ENCODE assay signal across 8 cellular contexts in the genomic region with DNA sequence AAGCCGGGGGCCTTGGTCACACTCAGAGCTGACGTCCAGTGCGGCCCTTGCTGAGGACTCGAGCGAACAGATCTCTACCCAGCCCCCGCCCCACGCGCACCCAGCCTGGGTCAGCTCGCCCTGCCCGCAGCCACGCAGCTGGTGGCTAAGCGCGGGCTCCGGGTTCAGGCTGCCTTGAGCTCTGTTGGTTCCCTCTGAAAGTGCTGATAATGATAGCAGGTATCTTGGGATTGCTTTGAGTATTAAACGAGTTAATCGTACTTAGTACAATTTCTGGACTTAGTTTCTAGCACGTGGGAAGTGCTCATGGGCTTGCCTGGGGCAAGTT.
DNase-seq lines count a peak whose midpoint lies in the region; ATAC-seq and TF ChIP-seq lines count a peak whose summit lies in the region.

No MANE protein-coding gene starts in this region.

- H3K9me3 ChIP-seq in liver (ENCODE audit: control insufficient read depth in 4 of 4, low read length in 3 of 4): no peaks in the 10 kb centered on the region
- no peaks in the 10 kb centered on the region for H3K9me3 ChIP-seq in upper lobe of left lung

- no peaks in the 10 kb centered on the region for H3K9me3 Mint-ChIP-seq in activated naive CD4-positive, alpha-beta T cell treated with anti-CD3 and anti-CD28 coated beads, Interleukin-2, amount 10 ng/mL, durations not matched to agents 7 days and 5 days
- no peaks in the 10 kb centered on the region for H3K9me3 Mint-ChIP-seq in activated T-helper 17 cell treated with anti-CD3 and anti-CD28 coated beads, Interleukin-2, amount 50 U/mL, for 72 hours

- H3K4me1 ChIP-seq in liver (ENCODE audit: control insufficient read depth in 4 of 4, insufficient read depth in 4 of 4, low read length in 3 of 4) (peaks cover 0 to 9% (median 4%) of the 10 kb centered on the region in 4 donors), upper lobe of left lung (peaks cover 11 to 16% (median 12%) of the 10 kb centered on the region in 4 donors)

- 4% methylated on average over 17 of the region's 17 CpGs for WGBS in liver
- WGBS in upper lobe of left lung, 2 donors: 8 to 17% methylated on average over 3 to 15 of the region's 17 CpGs

- no peaks in the 10 kb centered on the region for H3K36me3 Mint-ChIP-seq in activated naive CD4-positive, alpha-beta T cell treated with anti-CD3 and anti-CD28 coated beads, Interleukin-2, amount 10 ng/mL, durations not matched to agents 7 days and 5 days
- no peaks in the 10 kb centered on the region for H3K36me3 Mint-ChIP-seq in activated T-helper 17 cell treated with anti-CD3 and anti-CD28 coated beads, Interleukin-2, amount 50 U/mL, for 72 hours (ENCODE audit: low read depth)

- no peak for ATAC-seq in activated T-helper 17 cell treated with anti-CD3 and anti-CD28 coated beads, Interleukin-2, amount 50 U/mL, for 72 hours (replicated peaks)
- ATAC-seq in upper lobe of left lung (ENCODE audit: low FRiP score in 2 of 2): no peak
- no peak for ATAC-seq in GM21381 (IDR thresholded peaks at IDR 0.05; ENCODE audit: unreplicated experiment)

- H3K4me3 ChIP-seq in liver (ENCODE audit: low read depth in 1 of 3, low read length in 3 of 3) (peak overlapping the region in 2 of 3 donors; percentile 2 to 60), upper lobe of left lung (peak overlapping the region; percentile 39 to 56 (median 48))

- H3K4me1 Mint-ChIP-seq in activated naive CD4-positive, alpha-beta T cell treated with anti-CD3 and anti-CD28 coated beads, Interleukin-2, amount 10 ng/mL, durations not matched to agents 7 days and 5 days: peaks cover 13% of the 10 kb centered on the region
- H3K4me1 Mint-ChIP-seq in activated T-helper 17 cell treated with anti-CD3 and anti-CD28 coated beads, Interleukin-2, amount 50 U/mL, for 72 hours: no peaks in the 10 kb centered on the region

- TF ChIP-seq EP300 in upper lobe of left lung (IDR thresholded peaks at IDR 0.05): no peak

- H3K27me3 ChIP-seq in liver (ENCODE audit: control insufficient read depth in 4 of 4, insufficient read depth in 4 of 4, low read length in 3 of 4) (no peaks in the 10 kb centered on the region), upper lobe of left lung (peaks cover 0 to 9% (median 3%) of the 10 kb centered on the region in 4 donors)

- H3K27ac Mint-ChIP-seq in activated naive CD4-positive, alpha-beta T cell treated with anti-CD3 and anti-CD28 coated beads, Interleukin-2, amount 10 ng/mL, durations not matched to agents 7 days and 5 days: no peak overlapping the region
- H3K27ac Mint-ChIP-seq in activated T-helper 17 cell treated with anti-CD3 and anti-CD28 coated beads, Interleukin-2, amount 50 U/mL, for 72 hours: peak overlapping the region; percentile 71

- TF ChIP-seq POLR2A in upper lobe of left lung (IDR thresholded peaks at IDR 0.05): no peak

- H3K27me3 Mint-ChIP-seq in activated naive CD4-positive, alpha-beta T cell treated with anti-CD3 and anti-CD28 coated beads, Interleukin-2, amount 10 ng/mL, durations not matched to agents 7 days and 5 days: peaks cover 66% of the 10 kb centered on the region
- peaks cover 8% of the 10 kb centered on the region for H3K27me3 Mint-ChIP-seq in activated T-helper 17 cell treated with anti-CD3 and anti-CD28 coated beads, Interleukin-2, amount 50 U/mL, for 72 hours

- TF ChIP-seq RAD21 in liver (IDR thresholded peaks at IDR 0.05): no peak

- H3K27ac ChIP-seq in liver (ENCODE audit: low read depth in 1 of 2, low read length in 2 of 2): no peak overlapping the region
- no peak overlapping the region for H3K27ac ChIP-seq in upper lobe of left lung

- H3K9ac ChIP-seq in liver (ENCODE audit: low read depth in 1 of 2, low read length in 2 of 2): no peak overlapping the region

- CTCF ChIA-PET in activated naive CD4-positive, alpha-beta T cell treated with anti-CD3 and anti-CD28 coated beads, Interleukin-2, amount 10 ng/mL, durations not matched to agents 7 days and 5 days (lab: Charles Lee): interaction anchor here (0.6 to 3.3 kb wide), 17 partner anchors 10 to 429 kb away, joined by 3 to 33 read pairs (median 5); no protein-coding TSS in a partner anchor

- no peak for TF ChIP-seq CTCF in liver (IDR thresholded peaks at IDR 0.05; ENCODE audit: low read depth, low read length, missing input control)
- no peak for TF ChIP-seq CTCF in upper lobe of left lung (IDR thresholded peaks at IDR 0.05)

- peak overlapping the region; percentile 37 for H3K4me3 Mint-ChIP-seq in activated naive CD4-positive, alpha-beta T cell treated with anti-CD3 and anti-CD28 coated beads, Interleukin-2, amount 10 ng/mL, durations not matched to agents 7 days and 5 days
- peak overlapping the region; percentile 76 for H3K4me3 Mint-ChIP-seq in activated T-helper 17 cell treated with anti-CD3 and anti-CD28 coated beads, Interleukin-2, amount 50 U/mL, for 72 hours

- DNase-seq in activated naive CD4-positive, alpha-beta T cell treated with anti-CD3 and anti-CD28 coated beads, Interleukin-2, amount 10 ng/mL, durations not matched to agents 7 days and 5 days: no peak
- no peak for DNase-seq in activated naive CD4-positive, alpha-beta T cell (lab: John Stamatoyannopoulos, UW)
- DNase-seq in upper lobe of left lung: no peak
- DNase-seq in activated CD8-positive, alpha-beta memory T cell treated with anti-CD3 and anti-CD28 coated beads, Interleukin-2, amount 50 U/mL, for 48 hours: no peak
- DNase-seq in NCI-H187 treated with DMSO at 0.1 percent for 48 hours (lab: John Stamatoyannopoulos, UW): no peak

- H3K36me3 ChIP-seq in liver (ENCODE audit: control insufficient read depth in 4 of 4, insufficient read depth in 3 of 4, low read depth in 1 of 4, low read length in 3 of 4): no peaks in the 10 kb centered on the region
- no peaks in the 10 kb centered on the region for H3K36me3 ChIP-seq in upper lobe of left lung

TF ChIP-seq in liver, 16 proteins besides CTCF, POLR2A, EP300 and RAD21:
- TF ChIP-seq JUND (IDR thresholded peaks at IDR 0.05): no peak
- no peak for TF ChIP-seq ZBTB33 (IDR thresholded peaks at IDR 0.05)
- TF ChIP-seq FOXA2 (IDR thresholded peaks at IDR 0.05): no peak
- no peak for TF ChIP-seq GABPA (IDR thresholded peaks at IDR 0.05 in 1 of 2, conservative IDR thresholded peaks at IDR 0.05 in 1 of 2)
- no peak for TF ChIP-seq HNF4G (IDR thresholded peaks at IDR 0.05)
- TF ChIP-seq, protein P1, sequence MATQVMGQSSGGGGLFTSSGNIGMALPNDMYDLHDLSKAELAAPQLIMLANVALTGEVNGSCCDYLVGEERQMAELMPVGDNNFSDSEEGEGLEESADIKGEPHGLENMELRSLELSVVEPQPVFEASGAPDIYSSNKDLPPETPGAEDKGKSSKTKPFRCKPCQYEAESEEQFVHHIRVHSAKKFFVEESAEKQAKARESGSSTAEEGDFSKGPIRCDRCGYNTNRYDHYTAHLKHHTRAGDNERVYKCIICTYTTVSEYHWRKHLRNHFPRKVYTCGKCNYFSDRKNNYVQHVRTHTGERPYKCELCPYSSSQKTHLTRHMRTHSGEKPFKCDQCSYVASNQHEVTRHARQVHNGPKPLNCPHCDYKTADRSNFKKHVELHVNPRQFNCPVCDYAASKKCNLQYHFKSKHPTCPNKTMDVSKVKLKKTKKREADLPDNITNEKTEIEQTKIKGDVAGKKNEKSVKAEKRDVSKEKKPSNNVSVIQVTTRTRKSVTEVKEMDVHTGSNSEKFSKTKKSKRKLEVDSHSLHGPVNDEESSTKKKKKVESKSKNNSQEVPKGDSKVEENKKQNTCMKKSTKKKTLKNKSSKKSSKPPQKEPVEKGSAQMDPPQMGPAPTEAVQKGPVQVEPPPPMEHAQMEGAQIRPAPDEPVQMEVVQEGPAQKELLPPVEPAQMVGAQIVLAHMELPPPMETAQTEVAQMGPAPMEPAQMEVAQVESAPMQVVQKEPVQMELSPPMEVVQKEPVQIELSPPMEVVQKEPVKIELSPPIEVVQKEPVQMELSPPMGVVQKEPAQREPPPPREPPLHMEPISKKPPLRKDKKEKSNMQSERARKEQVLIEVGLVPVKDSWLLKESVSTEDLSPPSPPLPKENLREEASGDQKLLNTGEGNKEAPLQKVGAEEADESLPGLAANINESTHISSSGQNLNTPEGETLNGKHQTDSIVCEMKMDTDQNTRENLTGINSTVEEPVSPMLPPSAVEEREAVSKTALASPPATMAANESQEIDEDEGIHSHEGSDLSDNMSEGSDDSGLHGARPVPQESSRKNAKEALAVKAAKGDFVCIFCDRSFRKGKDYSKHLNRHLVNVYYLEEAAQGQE (IDR thresholded peaks at IDR 0.05): no peak
- no peak for TF ChIP-seq HNF4A (conservative IDR thresholded peaks at IDR 0.05)
- TF ChIP-seq FOXA1 (IDR thresholded peaks at IDR 0.05): no peak
- TF ChIP-seq YY1 (IDR thresholded peaks at IDR 0.05): no peak
- TF ChIP-seq NR2F2 (IDR thresholded peaks at IDR 0.05): no peak
- TF ChIP-seq, protein P2, sequence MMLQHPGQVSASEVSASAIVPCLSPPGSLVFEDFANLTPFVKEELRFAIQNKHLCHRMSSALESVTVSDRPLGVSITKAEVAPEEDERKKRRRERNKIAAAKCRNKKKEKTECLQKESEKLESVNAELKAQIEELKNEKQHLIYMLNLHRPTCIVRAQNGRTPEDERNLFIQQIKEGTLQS (IDR thresholded peaks at IDR 0.05): no peak
- no peak for TF ChIP-seq SP1 (IDR thresholded peaks at IDR 0.05)
- no peak for TF ChIP-seq EGR1 (IDR thresholded peaks at IDR 0.05; ENCODE audit: low read depth in 2 of 2)
- TF ChIP-seq, protein P3, sequence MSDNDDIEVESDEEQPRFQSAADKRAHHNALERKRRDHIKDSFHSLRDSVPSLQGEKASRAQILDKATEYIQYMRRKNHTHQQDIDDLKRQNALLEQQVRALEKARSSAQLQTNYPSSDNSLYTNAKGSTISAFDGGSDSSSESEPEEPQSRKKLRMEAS (IDR thresholded peaks at IDR 0.05): no peak
- no peak for TF ChIP-seq TAF1 (conservative IDR thresholded peaks at IDR 0.05)
- TF ChIP-seq RXRA (IDR thresholded peaks at IDR 0.05): no peak
